15 cellular contexts compared by ENCODE assay signal in the genomic region with DNA sequence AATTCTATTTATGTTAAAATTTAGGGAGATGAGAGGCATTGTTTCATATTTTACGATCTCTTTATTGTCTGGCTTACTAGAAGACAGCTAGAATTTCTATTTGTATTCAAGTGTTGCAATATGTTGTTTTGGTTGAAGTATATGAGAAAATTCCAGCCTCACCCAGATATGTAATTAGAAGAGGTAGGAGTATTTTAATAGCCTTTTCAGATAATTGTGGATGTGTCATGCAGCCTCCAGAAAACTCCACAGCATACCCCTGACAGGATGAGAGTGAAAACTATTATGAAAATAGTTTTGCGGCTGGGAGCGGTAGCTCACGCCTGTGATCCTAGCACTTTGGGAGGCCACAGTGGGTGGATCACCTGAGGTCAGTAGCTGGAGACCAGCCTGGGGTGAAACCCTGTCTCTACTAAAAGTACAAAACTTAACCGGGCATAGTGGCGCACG. TPM values are rescaled to one million over a fixed set of nuclear protein-coding genes. Genes with fewer than 3 reads are reported as not detected.
A peak's percentile ranks its signal among the peaks of the same experiment; 100 is the strongest.
DNase-seq lines count a peak whose midpoint lies in the region; ATAC-seq and TF ChIP-seq lines count a peak whose summit lies in the region.
"Had no signal": no experiment of that assay in that cellular context is flagged by ENCODE, and none has a peak within 500 bp of the region (broad histone marks: within the 10 kb centered on the region; RNA-seq: fewer than 3 reads in every experiment).

No MANE protein-coding gene starts in this region.

- no peak for TF ChIP-seq POLR2A in breast epithelium (IDR thresholded peaks at IDR 0.05)

- POLR2A ChIA-PET in MCF 10A (lab: Yijun Ruan, JAX) = interaction anchor here (0.6 to 6.7 kb wide), 17 partner anchors 9 to 596 kb away, joined by 3 to 222 read pairs (median 10); partner anchors contain the start of genes FBXL22, RPS27L and USP3
- POLR2A ChIA-PET in activated CD4-positive, alpha-beta memory T cell treated with anti-CD3 and anti-CD28 coated beads, Interleukin-2, amount 10 ng/mL, durations not matched to agents 7 days and 5 days (lab: Charles Lee) = interaction anchor here (0.6 to 12.3 kb wide), 6 partner anchors 13 to 1218 kb away, joined by 3 to 175 read pairs (median 14); partner anchors contain the start of gene USP3

- no peaks in the 10 kb centered on the region for H3K9me3 ChIP-seq in breast epithelium

- peak; percentile 72 for DNase-seq in MCF 10A (ENCODE audit: unreplicated experiment)
- DNase-seq in breast epithelium (ENCODE audit: low spot score in 2 of 2) = no peak
- DNase-seq in activated CD4-positive, alpha-beta memory T cell treated with anti-CD3 and anti-CD28 coated beads, Interleukin-2, amount 10 ng/mL, durations not matched to agents 7 days and 5 days = no peak
- DNase-seq in fibroblast of villous mesenchyme (ENCODE audit: low read depth) = peak; percentile 84
- no peak for DNase-seq in activated CD8-positive, alpha-beta memory T cell treated with anti-CD3 and anti-CD28 coated beads, Interleukin-2, amount 50 U/mL, for 4 hours
- DNase-seq in A172 (ENCODE audit: low spot score) = no peak
- DNase-seq in activated CD4-positive, alpha-beta T cell treated with anti-CD3 and anti-CD28 coated beads, Interleukin-2, amount 50 U/mL, for 4 hours = no peak
- DNase-seq: activated CD4-positive, alpha-beta T cell treated with anti-CD3 and anti-CD28 coated beads for 36 hours; DMS79; glutamatergic neuron; kidney; NCI-H446; stimulated activated CD4-positive, alpha-beta T cell treated with anti-CD3 and anti-CD28 coated beads, Interleukin-2, amount 100 ng/mL, for 24 hours had no signal

- H3K9me3 Mint-ChIP-seq in MCF 10A (ENCODE audit: unreplicated experiment) = no peaks in the 10 kb centered on the region
- H3K9me3 Mint-ChIP-seq in activated CD4-positive, alpha-beta memory T cell treated with anti-CD3 and anti-CD28 coated beads, Interleukin-2, amount 10 ng/mL, durations not matched to agents 7 days and 5 days = no peaks in the 10 kb centered on the region

- H3K36me3 Mint-ChIP-seq in MCF 10A (ENCODE audit: insufficient read depth, unreplicated experiment) = peaks cover 3% of the 10 kb centered on the region
- no peaks in the 10 kb centered on the region for H3K36me3 Mint-ChIP-seq in activated CD4-positive, alpha-beta memory T cell treated with anti-CD3 and anti-CD28 coated beads, Interleukin-2, amount 10 ng/mL, durations not matched to agents 7 days and 5 days (ENCODE audit: low read depth)

- peak overlapping the region; percentile 84 for H3K27ac Mint-ChIP-seq in MCF 10A (ENCODE audit: low read depth, unreplicated experiment)
- peak overlapping the region; percentile 47 for H3K27ac Mint-ChIP-seq in activated CD4-positive, alpha-beta memory T cell treated with anti-CD3 and anti-CD28 coated beads, Interleukin-2, amount 10 ng/mL, durations not matched to agents 7 days and 5 days

- TF ChIP-seq CTCF in MCF 10A (IDR thresholded peaks at IDR 0.05; ENCODE audit: unreplicated experiment) (no peak), breast epithelium (IDR thresholded peaks at IDR 0.05) (no peak), fibroblast of villous mesenchyme (IDR thresholded peaks at IDR 0.05; ENCODE audit: insufficient read depth, low read depth, low read length) (no peak)

- BruUV-seq in MCF 10A (replicated peaks; lab: Mats Ljungman, UMichigan) = TSS peak; percentile 73

- peaks cover 24% of the 10 kb centered on the region for H3K4me1 Mint-ChIP-seq in MCF 10A (ENCODE audit: insufficient read depth, unreplicated experiment)
- H3K4me1 Mint-ChIP-seq in activated CD4-positive, alpha-beta memory T cell treated with anti-CD3 and anti-CD28 coated beads, Interleukin-2, amount 10 ng/mL, durations not matched to agents 7 days and 5 days = peaks cover 77% of the 10 kb centered on the region

- no peaks in the 10 kb centered on the region for H3K27me3 Mint-ChIP-seq in MCF 10A (ENCODE audit: insufficient read depth, unreplicated experiment)
- no peaks in the 10 kb centered on the region for H3K27me3 Mint-ChIP-seq in activated CD4-positive, alpha-beta memory T cell treated with anti-CD3 and anti-CD28 coated beads, Interleukin-2, amount 10 ng/mL, durations not matched to agents 7 days and 5 days
- H3K27me3 Mint-ChIP-seq: activated CD4-positive, alpha-beta T cell treated with anti-CD3 and anti-CD28 coated beads for 36 hours had no signal

- CTCF ChIA-PET in MCF 10A (lab: Yijun Ruan, JAX) = interaction anchor here (0.7 to 3.1 kb wide), 7 partner anchors 13 to 117 kb away, joined by 3 to 19 read pairs (median 9); no protein-coding TSS in a partner anchor
- CTCF ChIA-PET in activated CD4-positive, alpha-beta memory T cell treated with anti-CD3 and anti-CD28 coated beads, Interleukin-2, amount 10 ng/mL, durations not matched to agents 7 days and 5 days (lab: Charles Lee) = interaction anchor here (1.2 to 5.2 kb wide), 8 partner anchors 14 to 127 kb away, joined by 3 to 40 read pairs (median 6); partner anchors contain the start of gene USP3

- intact Hi-C loops in MCF 10A (cut with micrococcal nuclease) = loop anchor here (1.0 kb wide), 1 partner anchor 20 kb away; no protein-coding TSS in a partner anchor
- intact Hi-C loops in breast epithelium (cut with DNase I; ENCODE audit: low total_unique reads) = no loop called here

- H3K36me3 ChIP-seq in breast epithelium = no peaks in the 10 kb centered on the region

- H3K4me3 ChIP-seq in breast epithelium (no peak overlapping the region), fibroblast of villous mesenchyme (ENCODE audit: low read depth, low read length) (no peak overlapping the region)

- no peak overlapping the region for H3K27ac ChIP-seq in breast epithelium

- ATAC-seq in GM18517 (IDR thresholded peaks at IDR 0.05; ENCODE audit: unreplicated experiment) = no peak
- ATAC-seq: Panc1 had no signal

- H3K27me3 ChIP-seq in breast epithelium = no peaks in the 10 kb centered on the region

- H3K4me1 ChIP-seq in breast epithelium = no peaks in the 10 kb centered on the region

- peak overlapping the region; percentile 57 for H3K4me3 Mint-ChIP-seq in MCF 10A (ENCODE audit: unreplicated experiment)
- no peak overlapping the region for H3K4me3 Mint-ChIP-seq in activated CD4-positive, alpha-beta memory T cell treated with anti-CD3 and anti-CD28 coated beads, Interleukin-2, amount 10 ng/mL, durations not matched to agents 7 days and 5 days
- H3K4me3 Mint-ChIP-seq: activated CD4-positive, alpha-beta T cell treated with anti-CD3 and anti-CD28 coated beads for 36 hours had no signal

RNA-seq across cellular contexts. Expression of gene USP3, which starts 21.5 kb away (rescaled TPM):
- 59.0 and 70.2 TPM in 2 replicates for total RNA-seq in MCF 10A (2022)
- 10 to 100 TPM; 70.4 to 88.7 (median 76.7) TPM for total RNA-seq in breast epithelium
- 10 to 100 TPM; 67.9 to 68.7 TPM for total RNA-seq in activated CD4-positive, alpha-beta memory T cell treated with anti-CD3 and anti-CD28 coated beads, Interleukin-2, amount 10 ng/mL, durations not matched to agents 7 days and 5 days
- total RNA-seq in fibroblast of villous mesenchyme = 29.3 and 34.1 TPM in 2 replicates
- 24.3 and 27.7 TPM in 2 replicates for total RNA-seq in A172 (2014; rRNA removed; shearing (Covaris generic))

Comparison
In these comparisons a context has a peak if more than half of its experiments do, and no peak if none do; other contexts are left out.
1. DNase-seq: peak in MCF 10A (single experiment) and fibroblast of villous mesenchyme (single experiment); none in breast epithelium (0 of 2), activated CD4-positive, alpha-beta memory T cell treated with anti-CD3 and anti-CD28 coated beads, Interleukin-2, amount 10 ng/mL, durations not matched to agents 7 days and 5 days (single experiment), activated CD8-positive, alpha-beta memory T cell treated with anti-CD3 and anti-CD28 coated beads, Interleukin-2, amount 50 U/mL, for 4 hours (single experiment), A172 (single experiment) and activated CD4-positive, alpha-beta T cell treated with anti-CD3 and anti-CD28 coated beads, Interleukin-2, amount 50 U/mL, for 4 hours (0 of 2).